ENCODE assay signal across 9 cellular contexts in the genomic region with DNA sequence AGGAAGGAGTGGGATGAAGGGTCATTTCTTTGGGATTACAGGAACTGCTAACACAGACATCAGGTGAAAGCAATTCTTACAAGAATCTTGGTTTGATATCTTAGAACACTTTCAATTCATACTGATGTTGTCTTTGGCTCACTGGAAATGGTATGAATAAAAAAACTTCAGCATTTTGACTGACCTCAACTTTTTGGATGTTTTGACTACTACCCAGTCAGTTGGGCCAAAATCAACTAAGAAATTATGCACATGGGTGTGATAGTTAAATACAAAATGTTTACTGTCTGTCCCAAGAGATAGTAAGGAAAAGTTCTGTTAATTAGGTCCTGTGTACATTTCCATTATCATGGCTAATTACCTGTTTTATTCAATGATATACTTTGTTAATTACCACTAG.
"Had no signal": no experiment of that assay in that cellular context is flagged by ENCODE, and none has a peak within 500 bp of the region (broad histone marks: within the 10 kb centered on the region; RNA-seq: fewer than 3 reads in every experiment).

No MANE protein-coding gene starts in this region.

- FAIRE-seq: H1, H54, HTR-8/SVneo, K562 had no signal

- H3K27ac Mint-ChIP-seq: GM23338, H9 had no signal

- H3K9me3 Mint-ChIP-seq: GM23338, H9 had no signal

- ATAC-seq: GM23338, K562 had no signal

- H3K4me3 Mint-ChIP-seq: GM23338, H9 had no signal

- H3K4me3 ChIP-seq: GM23338, K562 had no signal

- H3K4me2 ChIP-seq: GM23338 had no signal

- H3K4me1 Mint-ChIP-seq: GM23338 had no signal

- DNase-seq: H9, HCEC 1CT, IMR-90, KG1 had no signal
